ENCODE assay signal across 8 cellular contexts in the genomic region with DNA sequence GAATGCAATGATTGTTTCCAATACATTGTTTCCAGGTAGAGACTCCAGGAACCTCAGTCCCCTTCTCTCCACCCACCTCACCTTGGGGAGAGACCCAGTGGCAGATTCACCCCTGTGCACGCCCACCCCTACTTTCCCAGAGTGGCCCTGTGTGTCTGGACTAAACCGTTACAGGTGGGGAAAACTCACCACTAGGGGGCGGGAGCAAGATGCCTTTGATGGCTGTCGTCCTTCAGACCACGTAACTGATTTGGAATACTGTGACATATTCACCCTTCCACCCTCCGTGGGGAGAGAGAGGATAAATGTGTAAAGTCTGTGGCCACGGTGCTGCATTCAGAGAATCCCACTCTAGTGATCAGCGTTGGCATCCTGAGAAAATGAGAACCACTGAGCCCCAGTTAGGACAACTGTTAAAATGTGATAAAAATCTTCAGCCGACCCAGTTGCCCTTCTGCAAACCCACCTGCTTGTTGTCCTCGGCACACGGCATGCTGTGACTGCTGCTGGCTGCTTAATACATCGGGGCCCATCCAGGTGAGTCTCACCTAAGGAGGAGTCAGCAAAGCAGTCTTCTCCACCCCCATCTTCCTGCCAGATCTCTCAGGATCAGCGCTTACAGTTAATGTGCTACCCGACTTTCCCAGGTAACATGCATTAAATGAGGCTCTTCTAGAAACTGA. TPM values are rescaled to one million over a fixed set of nuclear protein-coding genes. Genes with fewer than 3 reads are reported as not detected.
A peak's percentile ranks its signal among the peaks of the same experiment; 100 is the strongest.
DNase-seq lines count a peak whose midpoint lies in the region; ATAC-seq, FAIRE-seq and TF ChIP-seq lines count a peak whose summit lies in the region.

No MANE protein-coding gene starts in this region.

- DNase-seq in BE2C: peak; percentile 86
- peak; percentile 62 for DNase-seq in HTR-8/SVneo (ENCODE audit: insufficient read length, low spot score)
- DNase-seq in RCC 7860 (ENCODE audit: low spot score): peak; percentile 58
- DNase-seq in activated T-helper 1 cell treated with anti-CD3 and anti-CD28 coated beads, Interleukin-2, amount 50 U/mL, for 16 hours (ENCODE audit: low read depth in 1 of 2, low spot score in 1 of 2): peak; percentile 61
- peak; percentile 73 for DNase-seq in fibroblast of villous mesenchyme (ENCODE audit: low read depth)
- peak in 52 of 56 donors; percentile 19 to 93 (median 59) for DNase-seq in nucleus accumbens (lab: John Stamatoyannopoulos, UW)
- DNase-seq in superior temporal gyrus (ENCODE audit: extremely low spot score): peak; percentile 94

- H3K9me3 ChIP-seq in BE2C: no peaks in the 10 kb centered on the region

- H3K4me1 ChIP-seq in BE2C: no peaks in the 10 kb centered on the region

- H3K27me3 ChIP-seq in BE2C: no peaks in the 10 kb centered on the region

- no peaks in the 10 kb centered on the region for H3K36me3 ChIP-seq in BE2C

- peak; percentile 60 for ATAC-seq in GM19043 (IDR thresholded peaks at IDR 0.05; ENCODE audit: low read depth, unreplicated experiment)

- H3K4me3 ChIP-seq in BE2C (ENCODE audit: low read depth, low read length) (no peak overlapping the region), fibroblast of villous mesenchyme (ENCODE audit: low read depth, low read length) (no peak overlapping the region)

- peak; percentile 75 for FAIRE-seq in HTR-8/SVneo (lab: Jason Lieb, UNC)
- no peak for FAIRE-seq in RCC 7860 (lab: Jason Lieb, UNC)

- peak; percentile 86 for TF ChIP-seq CTCF in BE2C (IDR thresholded peaks at IDR 0.05; ENCODE audit: low read depth, low read length)
- peak; percentile 92 for TF ChIP-seq CTCF in fibroblast of villous mesenchyme (IDR thresholded peaks at IDR 0.05; ENCODE audit: insufficient read depth, low read depth, low read length)

RNA-seq across cellular contexts. Expression of a gene that starts 41.5 kb away (rescaled TPM):
- 4.8 TPM for polyA plus RNA-seq in BE2C (2012; ENCODE audit: insufficient read depth, insufficient read length, low read depth)
- 63.5 and 84.2 TPM in 2 replicates for total RNA-seq in fibroblast of villous mesenchyme
